23 cellular contexts compared by ENCODE assay signal in genomic region chr16:12499032-12499735, GRCh38.
"Had no signal": no experiment of that assay in that cellular context is flagged by ENCODE, and none has a peak within 500 bp of the region (broad histone marks: within the 10 kb centered on the region; RNA-seq: fewer than 3 reads in every experiment).

No MANE protein-coding gene starts in this region.

- H3K27me3 Mint-ChIP-seq: activated naive CD4-positive, alpha-beta T cell treated with anti-CD3 and anti-CD28 coated beads, Interleukin-2, amount 50 U/mL, for 24 hours; effector memory CD8-positive, alpha-beta T cell; natural killer cell treated with Interleukin-12 subunit alpha and Interleukin-12 subunit beta and Interleukin-15 and Interleukin-18, amount 100 ng/mL, for 72 hours; T-cell had no signal

- FAIRE-seq: colon, endothelial cell of umbilical vein, kidney, pancreas, small intestine, TTC549 had no signal

- H3K36me3 Mint-ChIP-seq: activated naive CD4-positive, alpha-beta T cell treated with anti-CD3 and anti-CD28 coated beads, Interleukin-2, amount 50 U/mL, for 24 hours; natural killer cell treated with Interleukin-12 subunit alpha and Interleukin-12 subunit beta and Interleukin-15 and Interleukin-18, amount 100 ng/mL, for 72 hours had no signal

- H3K9me3 Mint-ChIP-seq: activated naive CD4-positive, alpha-beta T cell treated with anti-CD3 and anti-CD28 coated beads, Interleukin-2, amount 50 U/mL, for 24 hours; effector memory CD8-positive, alpha-beta T cell; natural killer cell treated with Interleukin-12 subunit alpha and Interleukin-12 subunit beta and Interleukin-15 and Interleukin-18, amount 100 ng/mL, for 72 hours; T-cell had no signal

- H3K27ac Mint-ChIP-seq: activated naive CD4-positive, alpha-beta T cell treated with anti-CD3 and anti-CD28 coated beads, Interleukin-2, amount 50 U/mL, for 24 hours; effector memory CD8-positive, alpha-beta T cell; natural killer cell treated with Interleukin-12 subunit alpha and Interleukin-12 subunit beta and Interleukin-15 and Interleukin-18, amount 100 ng/mL, for 72 hours; T-cell had no signal

- ATAC-seq: effector memory CD8-positive, alpha-beta T cell; esophagus mucosa; left lung; natural killer cell treated with Interleukin-12 subunit alpha and Interleukin-12 subunit beta and Interleukin-15 and Interleukin-18, amount 100 ng/mL, for 72 hours; pancreas; right cardiac atrium; T-cell had no signal

- H3K4me3 Mint-ChIP-seq: activated naive CD4-positive, alpha-beta T cell treated with anti-CD3 and anti-CD28 coated beads, Interleukin-2, amount 50 U/mL, for 24 hours; effector memory CD8-positive, alpha-beta T cell; natural killer cell treated with Interleukin-12 subunit alpha and Interleukin-12 subunit beta and Interleukin-15 and Interleukin-18, amount 100 ng/mL, for 72 hours; T-cell had no signal

- DNase-seq: activated CD4-positive, alpha-beta T cell treated with anti-CD3 and anti-CD28 coated beads for 1 hour; activated gamma-delta T cell treated with Interleukin-2 at 50 U/mL for 16 hours; activated T-cell treated with anti-CD3 and anti-CD28 coated beads, Interleukin-2, amount 50 U/mL, for 1 hour; brain microvascular endothelial cell; caudate nucleus; effector memory CD8-positive, alpha-beta T cell; foreskin melanocyte; kidney; left lung; small intestine; stimulated activated CD4-positive, alpha-beta T cell treated with anti-CD3 and anti-CD28 coated beads, Interleukin-2, amount 100 ng/mL, for 24 hours; stimulated activated naive CD4-positive, alpha-beta T cell; T-cell; upper lobe of left lung; WERI-Rb-1 had no signal
